Comparison of ENCODE assay signal across 9 cellular contexts in the genomic region with DNA sequence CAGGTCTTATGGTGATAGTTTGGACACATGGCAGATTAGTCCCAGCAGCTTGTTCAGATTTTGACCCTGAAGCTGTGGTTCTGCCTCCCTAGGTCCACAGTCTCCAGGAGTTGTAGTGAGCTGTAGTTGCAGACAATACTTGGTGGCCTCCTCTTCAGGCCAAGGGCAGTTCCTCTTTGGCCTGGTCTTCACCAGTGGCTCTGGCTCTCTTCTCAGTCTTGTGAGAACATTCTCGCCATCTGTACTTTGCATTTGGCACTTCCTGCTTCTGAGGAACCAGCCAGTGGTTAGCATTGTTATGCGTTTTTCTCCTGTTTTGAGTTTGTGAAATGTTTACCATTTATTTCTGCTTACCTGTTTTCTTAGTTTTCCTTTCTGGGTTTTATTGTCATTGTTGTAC. TPM values are rescaled to one million over a fixed set of nuclear protein-coding genes. Genes with fewer than 3 reads are reported as not detected.
DNase-seq lines count a peak whose midpoint lies in the region; ATAC-seq and TF ChIP-seq lines count a peak whose summit lies in the region.
"Had no signal": no experiment of that assay in that cellular context is flagged by ENCODE, and none has a peak within 500 bp of the region (broad histone marks: within the 10 kb centered on the region; RNA-seq: fewer than 3 reads in every experiment).

No MANE protein-coding gene starts in this region.

- peak overlapping the region; percentile 63 for H3K27ac Mint-ChIP-seq in activated naive CD8-positive, alpha-beta T cell treated with anti-CD3 and anti-CD28 coated beads, Interleukin-2, amount 10 ng/mL, durations not matched to agents 7 days and 5 days
- H3K27ac Mint-ChIP-seq in glutamatergic neuron (ENCODE audit: unreplicated experiment): no peak overlapping the region

- ATAC-seq in GM19328 (IDR thresholded peaks at IDR 0.05; ENCODE audit: unreplicated experiment) (peak; percentile 78), HG03135 (IDR thresholded peaks at IDR 0.05; ENCODE audit: unreplicated experiment) (peak; percentile 93)
- peak; percentile 62 for ATAC-seq in activated naive CD8-positive, alpha-beta T cell treated with anti-CD3 and anti-CD28 coated beads, Interleukin-2, amount 10 ng/mL, durations not matched to agents 7 days and 5 days (ENCODE audit: low read depth)

- no peaks in the 10 kb centered on the region for H3K27me3 Mint-ChIP-seq in activated naive CD8-positive, alpha-beta T cell treated with anti-CD3 and anti-CD28 coated beads, Interleukin-2, amount 10 ng/mL, durations not matched to agents 7 days and 5 days
- peaks cover 7% of the 10 kb centered on the region for H3K27me3 Mint-ChIP-seq in glutamatergic neuron (ENCODE audit: unreplicated experiment)

- POLR2A ChIA-PET in activated naive CD8-positive, alpha-beta T cell treated with anti-CD3 and anti-CD28 coated beads, Interleukin-2, amount 10 ng/mL, durations not matched to agents 7 days and 5 days (lab: Charles Lee): interaction anchor here (0.6 kb wide), 1 partner anchor 115 kb away, joined by 4 read pairs; no protein-coding TSS in a partner anchor

- no peak overlapping the region for H3K4me3 Mint-ChIP-seq in activated naive CD8-positive, alpha-beta T cell treated with anti-CD3 and anti-CD28 coated beads, Interleukin-2, amount 10 ng/mL, durations not matched to agents 7 days and 5 days
- no peak overlapping the region for H3K4me3 Mint-ChIP-seq in glutamatergic neuron (ENCODE audit: unreplicated experiment)

- H3K4me1 Mint-ChIP-seq in activated naive CD8-positive, alpha-beta T cell treated with anti-CD3 and anti-CD28 coated beads, Interleukin-2, amount 10 ng/mL, durations not matched to agents 7 days and 5 days: peaks cover 15% of the 10 kb centered on the region
- H3K4me1 Mint-ChIP-seq in glutamatergic neuron (ENCODE audit: low read depth, unreplicated experiment): peaks cover 16% of the 10 kb centered on the region

- DNase-seq in AML-193 (lab: John Stamatoyannopoulos, UW) (peak; percentile 84 to 86), glutamatergic neuron (no peak), NCI-H82 treated with DMSO at 0.1 percent for 48 hours (lab: John Stamatoyannopoulos, UW; ENCODE audit: unreplicated experiment) (no peak), kidney glomerular epithelial cell (lab: John Stamatoyannopoulos, UW) (no peak), midbrain (lab: John Stamatoyannopoulos, UW) (no peak)
- DNase-seq in activated naive CD8-positive, alpha-beta T cell treated with anti-CD3 and anti-CD28 coated beads, Interleukin-2, amount 10 ng/mL, durations not matched to agents 7 days and 5 days: no peak
- DNase-seq: DMS153 had no signal

- no peak for TF ChIP-seq CTCF in glutamatergic neuron (IDR thresholded peaks at IDR 0.05; ENCODE audit: partially characterized antibody, unreplicated experiment)

- H3K36me3 Mint-ChIP-seq in activated naive CD8-positive, alpha-beta T cell treated with anti-CD3 and anti-CD28 coated beads, Interleukin-2, amount 10 ng/mL, durations not matched to agents 7 days and 5 days: peaks cover 11% of the 10 kb centered on the region
- no peaks in the 10 kb centered on the region for H3K36me3 Mint-ChIP-seq in glutamatergic neuron (ENCODE audit: unreplicated experiment)

- no peaks in the 10 kb centered on the region for H3K9me3 Mint-ChIP-seq in activated naive CD8-positive, alpha-beta T cell treated with anti-CD3 and anti-CD28 coated beads, Interleukin-2, amount 10 ng/mL, durations not matched to agents 7 days and 5 days
- no peaks in the 10 kb centered on the region for H3K9me3 Mint-ChIP-seq in glutamatergic neuron (ENCODE audit: unreplicated experiment)

RNA-seq across cellular contexts. Expression of gene PCCA, which starts 40.7 kb away (rescaled TPM):
- 10 to 100 TPM; 14.5 to 16.5 TPM for total RNA-seq in activated naive CD8-positive, alpha-beta T cell treated with anti-CD3 and anti-CD28 coated beads, Interleukin-2, amount 10 ng/mL, durations not matched to agents 7 days and 5 days
- 66.8 TPM for total RNA-seq in glutamatergic neuron (ENCODE audit: unreplicated experiment)

Comparison
In these comparisons a context has a peak if more than half of its experiments do, and no peak if none do; other contexts are left out.
1. DNase-seq: peak in AML-193 (2 of 2); none in activated naive CD8-positive, alpha-beta T cell treated with anti-CD3 and anti-CD28 coated beads, Interleukin-2, amount 10 ng/mL, durations not matched to agents 7 days and 5 days (single experiment), glutamatergic neuron (single experiment), NCI-H82 treated with DMSO at 0.1 percent for 48 hours (single experiment), kidney glomerular epithelial cell (single experiment) and midbrain (single experiment).
2. Peak in every context shown above with its lines, with median percentiles within 50 percentile points of each other: ATAC-seq.